In the genomic region with DNA sequence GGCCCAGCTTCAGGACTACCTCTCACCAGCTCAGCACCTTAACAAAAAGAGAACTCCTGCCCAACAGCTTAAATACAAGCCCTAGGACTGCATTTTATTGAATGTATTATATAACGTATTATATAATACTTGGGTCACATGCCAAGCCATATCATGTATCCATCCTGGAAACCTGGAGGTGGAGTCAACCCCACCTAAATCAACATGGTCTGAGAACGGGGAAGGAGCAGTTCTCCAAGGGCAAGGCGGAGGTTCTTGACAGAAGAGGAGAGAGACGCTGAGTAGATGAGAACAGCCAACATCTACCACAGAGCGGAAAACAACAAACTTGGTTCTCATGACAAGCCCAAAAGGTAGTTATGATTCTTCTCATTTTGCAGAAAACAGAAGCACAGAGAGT, we compare ENCODE assay signal across 8 cellular contexts.
"Had no signal": no experiment of that assay in that cellular context is flagged by ENCODE, and none has a peak within 500 bp of the region (broad histone marks: within the 10 kb centered on the region; RNA-seq: fewer than 3 reads in every experiment).

No MANE protein-coding gene starts in this region.

- ATAC-seq: GM23338, HepG2 had no signal

- H3K27ac Mint-ChIP-seq: GM23338, H9, IgD-negative memory B cell had no signal

- H3K4me1 Mint-ChIP-seq: IgD-negative memory B cell had no signal

- H3K9me3 Mint-ChIP-seq: GM23338, H9, IgD-negative memory B cell had no signal

- H3K4me3 ChIP-seq: GM23338 had no signal

- H3K27ac ChIP-seq: HL-60 had no signal

- H3K4me3 Mint-ChIP-seq: GM23338, H9, IgD-negative memory B cell had no signal

- DNase-seq: H9, HCEC 1CT had no signal

- FAIRE-seq: H1, H54, HepG2 had no signal
